ENCODE assay signal across 24 cellular contexts in the genomic region with DNA sequence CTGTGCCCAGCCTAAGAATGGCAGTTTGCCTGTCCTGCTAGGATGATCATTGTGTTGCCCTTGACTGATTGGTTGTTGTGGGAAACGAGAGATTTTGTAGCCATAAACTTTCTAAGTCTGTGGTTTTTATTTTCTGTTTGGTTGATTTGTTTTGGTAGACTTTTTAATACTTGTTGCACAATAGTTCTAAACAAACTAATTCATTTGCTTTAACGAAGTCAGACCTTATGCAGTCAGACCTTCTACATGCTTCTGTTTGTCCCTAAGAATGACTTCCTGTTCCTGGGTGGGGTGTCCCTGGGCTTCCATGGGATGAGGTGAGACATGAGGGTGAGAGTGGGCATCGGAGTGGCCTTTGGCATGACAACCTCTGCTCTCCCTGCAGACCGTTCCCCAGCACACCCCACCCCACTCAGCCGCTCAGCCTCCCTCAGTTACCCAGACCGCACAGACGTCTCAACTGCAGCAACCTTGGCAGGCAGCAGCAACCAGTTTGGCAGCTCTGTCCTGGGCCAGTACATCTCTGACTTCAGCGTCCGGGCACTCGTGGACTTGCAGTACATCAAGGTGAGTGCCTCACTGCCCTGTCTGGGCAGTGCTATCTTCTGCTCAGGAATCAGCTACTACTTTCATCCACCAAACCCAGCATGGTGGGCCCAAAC. TPM values are rescaled to one million over a fixed set of nuclear protein-coding genes. Genes with fewer than 3 reads are reported as not detected.
DNase-seq lines count a peak whose midpoint lies in the region; ATAC-seq and TF ChIP-seq lines count a peak whose summit lies in the region.
"Had no signal": no experiment of that assay in that cellular context is flagged by ENCODE, and none has a peak within 500 bp of the region (broad histone marks: within the 10 kb centered on the region; RNA-seq: fewer than 3 reads in every experiment).

No MANE protein-coding gene starts in this region.

- H3K4me1 ChIP-seq in left ventricle myocardium inferior (peaks cover 54% of the 10 kb centered on the region), psoas muscle (peaks cover 21% of the 10 kb centered on the region), mucosa of descending colon (ENCODE audit: low read depth) (no peaks in the 10 kb centered on the region), BE2C (no peaks in the 10 kb centered on the region)
- H3K4me1 ChIP-seq: left lung had no signal

- intact Hi-C loops in left ventricle myocardium inferior (cut with micrococcal nuclease) = no loop called here
- intact Hi-C loops in psoas muscle (cut with DNase I) = loop anchor here in 1 of 2 donors (5.0 kb wide), 1 partner anchor 41 kb away; no protein-coding TSS in a partner anchor
- intact Hi-C loops in mucosa of descending colon (cut with DNase I, micrococcal nuclease) = no loop called here

- H3K27ac ChIP-seq in left ventricle myocardium inferior (replicated peaks) (peak overlapping the region; percentile 68), psoas muscle (no peak overlapping the region)
- H3K27ac ChIP-seq: ascending aorta, HL-60, left lung, suprapubic skin had no signal

- no peak for DNase-seq in activated T-cell treated with anti-CD3 and anti-CD28 coated beads, Interleukin-2, amount 50 U/mL, for 24 hours
- DNase-seq in activated T-cell treated with anti-CD3 and anti-CD28 coated beads, Interleukin-2, amount 50 U/mL, for 72 hours = no peak
- DNase-seq in LNCaP clone FGC (ENCODE audit: low read depth) (peak; percentile 53), left ventricle myocardium inferior (peak; percentile 49), psoas muscle (peak in 1 of 2 donors; percentile 44), mucosa of descending colon (no peak), BE2C (no peak)
- DNase-seq: activated CD4-positive, alpha-beta T cell treated with anti-CD3 and anti-CD28 coated beads, Interleukin-2, amount 50 U/mL, for 4 hours; activated naive CD4-positive, alpha-beta T cell treated with anti-CD3 and anti-CD28 coated beads, Interleukin-2, amount 50 U/mL, for 16 hours; effector CD8-positive, alpha-beta T cell; GF-D8; HFFc6; NCI-H1694; NCI-H748 treated with DMSO at 0.1 percent for 48 hours; nucleus accumbens; right cardiac atrium; stimulated activated CD4-positive, alpha-beta T cell treated with anti-CD3 and anti-CD28 coated beads, Interleukin-15, amount 100 ng/mL, for 24 hours; SW 1271 had no signal

- WGBS in psoas muscle, 3 donors = 49 to 57% (median 50%) methylated on average over 10 of the region's 10 CpGs

- TF ChIP-seq CTCF in LNCaP clone FGC (IDR thresholded peaks at IDR 0.05; ENCODE audit: control insufficient read depth, extremely low read depth, insufficient read depth) (no peak), left ventricle myocardium inferior (IDR thresholded peaks at IDR 0.05; ENCODE audit: borderline replicate concordance) (no peak), psoas muscle (IDR thresholded peaks at IDR 0.05) (no peak), mucosa of descending colon (IDR thresholded peaks at IDR 0.05) (no peak), BE2C (IDR thresholded peaks at IDR 0.05; ENCODE audit: low read depth, low read length) (no peak)

- no peaks in the 10 kb centered on the region for H3K9me3 ChIP-seq in left ventricle myocardium inferior (replicated peaks)
- H3K9me3 ChIP-seq in psoas muscle = no peaks in the 10 kb centered on the region
- no peaks in the 10 kb centered on the region for H3K9me3 ChIP-seq in mucosa of descending colon
- no peaks in the 10 kb centered on the region for H3K9me3 ChIP-seq in BE2C
- H3K9me3 ChIP-seq: ascending aorta, left lung, suprapubic skin had no signal

- no peaks in the 10 kb centered on the region for H3K27me3 Mint-ChIP-seq in activated T-cell treated with anti-CD3 and anti-CD28 coated beads, Interleukin-2, amount 50 U/mL, for 24 hours
- no peaks in the 10 kb centered on the region for H3K27me3 Mint-ChIP-seq in activated T-cell treated with anti-CD3 and anti-CD28 coated beads, Interleukin-2, amount 50 U/mL, for 72 hours (ENCODE audit: low read depth)

- peaks cover 10% of the 10 kb centered on the region for H3K36me3 Mint-ChIP-seq in activated T-cell treated with anti-CD3 and anti-CD28 coated beads, Interleukin-2, amount 50 U/mL, for 24 hours (ENCODE audit: low read depth)
- H3K36me3 Mint-ChIP-seq in activated T-cell treated with anti-CD3 and anti-CD28 coated beads, Interleukin-2, amount 50 U/mL, for 72 hours (ENCODE audit: insufficient read depth in 2 of 2) = no peaks in the 10 kb centered on the region

- peaks cover 30% of the 10 kb centered on the region for H3K4me1 Mint-ChIP-seq in activated T-cell treated with anti-CD3 and anti-CD28 coated beads, Interleukin-2, amount 50 U/mL, for 24 hours (ENCODE audit: low read depth)
- peaks cover 26% of the 10 kb centered on the region for H3K4me1 Mint-ChIP-seq in activated T-cell treated with anti-CD3 and anti-CD28 coated beads, Interleukin-2, amount 50 U/mL, for 72 hours (ENCODE audit: low read depth)

- H3K4me3 ChIP-seq in LNCaP clone FGC (ENCODE audit: low read depth, low read length) = no peak overlapping the region
- H3K4me3 ChIP-seq in left ventricle myocardium inferior = no peak overlapping the region
- H3K4me3 ChIP-seq in psoas muscle = no peak overlapping the region
- H3K4me3 ChIP-seq in mucosa of descending colon = no peak overlapping the region
- H3K4me3 ChIP-seq in BE2C (ENCODE audit: low read depth, low read length) = no peak overlapping the region
- H3K4me3 ChIP-seq: ascending aorta, left lung, suprapubic skin had no signal

- H3K27ac Mint-ChIP-seq in activated T-cell treated with anti-CD3 and anti-CD28 coated beads, Interleukin-2, amount 50 U/mL, for 24 hours = peak overlapping the region; percentile 44
- H3K27ac Mint-ChIP-seq in activated T-cell treated with anti-CD3 and anti-CD28 coated beads, Interleukin-2, amount 50 U/mL, for 72 hours = no peak overlapping the region
- H3K27ac Mint-ChIP-seq: HFFc6 had no signal

- H3K27me3 ChIP-seq in left ventricle myocardium inferior (ENCODE audit: low read depth) (no peaks in the 10 kb centered on the region), psoas muscle (ENCODE audit: insufficient read depth in 3 of 3, low read length in 2 of 3) (no peaks in the 10 kb centered on the region), BE2C (no peaks in the 10 kb centered on the region)
- H3K27me3 ChIP-seq: ascending aorta, left lung, suprapubic skin had no signal

- H3K4me3 Mint-ChIP-seq in activated T-cell treated with anti-CD3 and anti-CD28 coated beads, Interleukin-2, amount 50 U/mL, for 24 hours = no peak overlapping the region
- H3K4me3 Mint-ChIP-seq in activated T-cell treated with anti-CD3 and anti-CD28 coated beads, Interleukin-2, amount 50 U/mL, for 72 hours = peak overlapping the region in 1 of 2 donors; percentile 4
- H3K4me3 Mint-ChIP-seq: CD14-positive monocyte, HFFc6 had no signal

- ATAC-seq in activated T-cell treated with anti-CD3 and anti-CD28 coated beads, Interleukin-2, amount 50 U/mL, for 72 hours (replicated peaks in 1 of 2) = no peak
- ATAC-seq in psoas muscle (peak; percentile 18 to 50 (median 48)), HG02981 (IDR thresholded peaks at IDR 0.05; ENCODE audit: unreplicated experiment) (no peak), mucosa of descending colon (no peak)
- ATAC-seq: left lung had no signal

- H3K36me3 ChIP-seq in left ventricle myocardium inferior = peaks cover 15% of the 10 kb centered on the region
- H3K36me3 ChIP-seq in psoas muscle (ENCODE audit: insufficient read depth in 1 of 2, low read depth in 1 of 2) = peaks cover 0 to 47% of the 10 kb centered on the region in 2 donors
- no peaks in the 10 kb centered on the region for H3K36me3 ChIP-seq in mucosa of descending colon (ENCODE audit: low read depth)
- H3K36me3 ChIP-seq in BE2C = no peaks in the 10 kb centered on the region

- H3K9me3 Mint-ChIP-seq in activated T-cell treated with anti-CD3 and anti-CD28 coated beads, Interleukin-2, amount 50 U/mL, for 24 hours = no peaks in the 10 kb centered on the region
- no peaks in the 10 kb centered on the region for H3K9me3 Mint-ChIP-seq in activated T-cell treated with anti-CD3 and anti-CD28 coated beads, Interleukin-2, amount 50 U/mL, for 72 hours
- H3K9me3 Mint-ChIP-seq: CD14-positive monocyte, HFFc6 had no signal

RNA-seq across cellular contexts. Expression of a gene that starts 7.8 kb away (rescaled TPM):
- total RNA-seq in activated T-cell treated with anti-CD3 and anti-CD28 coated beads, Interleukin-2, amount 50 U/mL, for 72 hours = 10 to 100 TPM; 20.7 to 27.9 TPM
- total RNA-seq in left ventricle myocardium inferior (11.1 TPM), psoas muscle (10 to 100 TPM in 3 of 4 donors, 1 to 10 TPM in 1; 7.2 to 12.6 (median 10.9) TPM), mucosa of descending colon (10 to 100 TPM; 21.2 to 35.5 (median 33.4) TPM)
- 1 to 10 TPM; 4.2 to 7.7 (median 6.4) TPM for polyA plus RNA-seq in psoas muscle
- 17.9 TPM for polyA plus RNA-seq in BE2C (2012; ENCODE audit: insufficient read depth, insufficient read length, low read depth)

RNA-seq across cellular contexts. Expression of a gene that starts 35.5 kb away (rescaled TPM):
- 1 to 10 TPM; 4.4 to 5.7 TPM for total RNA-seq in activated T-cell treated with anti-CD3 and anti-CD28 coated beads, Interleukin-2, amount 50 U/mL, for 72 hours
- total RNA-seq in left ventricle myocardium inferior = 14.4 TPM
- total RNA-seq in psoas muscle = 1,000 to 10,000 TPM in 2 of 4 donors, 100 to 1,000 TPM in 2; 788 to 1,374 (median 978) TPM
- polyA plus RNA-seq in psoas muscle = 100 to 1,000 TPM; 256 to 608 (median 529) TPM
- 1 to 10 TPM; 3.2 to 5.1 (median 4.9) TPM for total RNA-seq in mucosa of descending colon
- 4.0 TPM for polyA plus RNA-seq in BE2C (2012; ENCODE audit: insufficient read depth, insufficient read length, low read depth)
- polyA plus RNA-seq: CD14-positive monocyte had no signal

RNA-seq across cellular contexts. Expression of a gene that starts 47.6 kb away (rescaled TPM):
- 1 to 10 TPM; 9.1 to 9.5 TPM for total RNA-seq in activated T-cell treated with anti-CD3 and anti-CD28 coated beads, Interleukin-2, amount 50 U/mL, for 72 hours
- total RNA-seq in left ventricle myocardium inferior = 28.9 TPM
- 10 to 100 TPM in 3 of 4 donors, 1 to 10 TPM in 1; 9.9 to 28.8 (median 14.3) TPM for total RNA-seq in psoas muscle
- 10 to 100 TPM in 1 of 3 donors, 1 to 10 TPM in 2; 2.7 to 13.6 (median 4.1) TPM for polyA plus RNA-seq in psoas muscle
- 100 to 1,000 TPM in 2 of 3 donors, 10 to 100 TPM in 1; 53.4 to 134 (median 101) TPM for total RNA-seq in mucosa of descending colon
- 4.6 TPM for polyA plus RNA-seq in BE2C (2012; ENCODE audit: insufficient read depth, insufficient read length, low read depth)

RNA-seq across cellular contexts. Expression of a gene that starts 49.5 kb away (rescaled TPM):
- total RNA-seq in activated T-cell treated with anti-CD3 and anti-CD28 coated beads, Interleukin-2, amount 50 U/mL, for 72 hours = 10 to 100 TPM; 16.5 to 17.2 TPM
- total RNA-seq in left ventricle myocardium inferior (14.3 TPM), psoas muscle (100 to 1,000 TPM in 1 of 4 donors, 10 to 100 TPM in 3; 53.3 to 101 (median 78.7) TPM), mucosa of descending colon (10 to 100 TPM; 11.2 to 14.1 (median 12.2) TPM)
- polyA plus RNA-seq in psoas muscle = 10 to 100 TPM; 19.2 to 34.0 (median 26.2) TPM
- polyA plus RNA-seq in BE2C (2012; ENCODE audit: insufficient read depth, insufficient read length, low read depth) = 28.5 TPM

Comparison
In these comparisons a context has a peak if more than half of its experiments do, and no peak if none do; other contexts are left out.
1. DNase-seq: peak in LNCaP clone FGC (single experiment) and left ventricle myocardium inferior (single experiment); none in activated T-cell treated with anti-CD3 and anti-CD28 coated beads, Interleukin-2, amount 50 U/mL, for 24 hours (single experiment), activated T-cell treated with anti-CD3 and anti-CD28 coated beads, Interleukin-2, amount 50 U/mL, for 72 hours (0 of 2), mucosa of descending colon (0 of 3) and BE2C (single experiment).
2. ATAC-seq: peak in psoas muscle (4 of 4); none in activated T-cell treated with anti-CD3 and anti-CD28 coated beads, Interleukin-2, amount 50 U/mL, for 72 hours (0 of 2), HG02981 (single experiment) and mucosa of descending colon (single experiment).
3. RNA of a gene that starts 35.5 kb away (total RNA-seq): 788 to 1,374 TPM in psoas muscle; 14.4 TPM in left ventricle myocardium inferior (single experiment), 4.4 to 5.7 TPM in activated T-cell treated with anti-CD3 and anti-CD28 coated beads, Interleukin-2, amount 50 U/mL, for 72 hours and 3.2 to 5.1 TPM in mucosa of descending colon; every median in the first group is over 10 times any median in the second.